1 cellular context compared by ENCODE assay signal in genomic region chr10:93442721-93443120, GRCh38. TPM values are rescaled to one million over a fixed set of nuclear protein-coding genes. Genes with fewer than 3 reads are reported as not detected.
"Had no signal": no experiment of that assay in that cellular context is flagged by ENCODE, and none has a peak within 500 bp of the region (broad histone marks: within the 10 kb centered on the region; RNA-seq: fewer than 3 reads in every experiment).

No MANE protein-coding gene starts in this region.

RNA-seq across cellular contexts. Expression of gene MYOF, which starts 39.4 kb away (rescaled TPM):
- polyA plus RNA-seq: naive thymus-derived CD8-positive, alpha-beta T cell had no signal

RNA-seq across cellular contexts. Expression of gene CEP55, which starts 53.7 kb away (rescaled TPM):
- total RNA-seq: naive thymus-derived CD8-positive, alpha-beta T cell had no signal
- polyA plus RNA-seq: naive thymus-derived CD8-positive, alpha-beta T cell had no signal
